In genomic region chr17:41781404-41782110, GRCh38 we compare ENCODE assay signal across 16 cellular contexts. TPM values are rescaled to one million over a fixed set of nuclear protein-coding genes. Genes with fewer than 3 reads are reported as not detected.
A peak's percentile ranks its signal among the peaks of the same experiment; 100 is the strongest.
DNase-seq lines count a peak whose midpoint lies in the region; ATAC-seq, FAIRE-seq and TF ChIP-seq lines count a peak whose summit lies in the region.
"Had no signal": no experiment of that assay in that cellular context is flagged by ENCODE, and none has a peak within 500 bp of the region (broad histone marks: within the 10 kb centered on the region; RNA-seq: fewer than 3 reads in every experiment).

No MANE protein-coding gene starts in this region.

- TF ChIP-seq CTCF in astrocyte (IDR thresholded peaks at IDR 0.05; ENCODE audit: insufficient read depth, low read depth, low read length) (no peak), progenitor cell of endocrine pancreas (IDR thresholded peaks at IDR 0.05; ENCODE audit: unreplicated experiment) (no peak)

- H3K27ac ChIP-seq in BLaER1 (peak overlapping the region; percentile 100), astrocyte (ENCODE audit: low read depth, low read length) (no peak overlapping the region)
- H3K27ac ChIP-seq: neutrophil had no signal

- H3K9me3 Mint-ChIP-seq in astrocyte (ENCODE audit: unreplicated experiment) (no peaks in the 10 kb centered on the region), progenitor cell of endocrine pancreas (ENCODE audit: low read depth) (no peaks in the 10 kb centered on the region)
- H3K9me3 Mint-ChIP-seq: effector memory CD8-positive, alpha-beta T cell; T-helper 1 cell treated with Interleukin-12 subunit alpha and Interleukin-12 subunit beta and Interleukin-4 antibody, amounts not matched to agents 30 μg/mL and 1 μg/mL, for 36 hours had no signal

- no peaks in the 10 kb centered on the region for H3K27me3 Mint-ChIP-seq in astrocyte (ENCODE audit: low read depth, unreplicated experiment)
- H3K27me3 Mint-ChIP-seq in progenitor cell of endocrine pancreas, result no peaks in the 10 kb centered on the region

- peaks cover 41% of the 10 kb centered on the region for H3K79me2 ChIP-seq in astrocyte (ENCODE audit: insufficient read depth, low read length)

- H3K4me3 ChIP-seq in BLaER1 (peak overlapping the region; percentile 54), astrocyte (ENCODE audit: insufficient read depth, low read depth, low read length) (no peak overlapping the region)

- ATAC-seq in left cardiac atrium (no peak), GM21447 (IDR thresholded peaks at IDR 0.05; ENCODE audit: unreplicated experiment) (no peak), sciatic nerve (no peak)
- ATAC-seq: effector memory CD8-positive, alpha-beta T cell had no signal

- H4K20me1 ChIP-seq in BLaER1 (peaks cover 84% of the 10 kb centered on the region), astrocyte (ENCODE audit: insufficient read depth, low read length) (peaks cover 52% of the 10 kb centered on the region)

- H3K4me2 ChIP-seq in BLaER1, result peak overlapping the region; percentile 99
- no peak overlapping the region for H3K4me2 ChIP-seq in astrocyte (ENCODE audit: low read length)

- H3K4me1 ChIP-seq in BLaER1 (peaks cover 81% of the 10 kb centered on the region), astrocyte (ENCODE audit: insufficient read depth, low read length) (peaks cover 39% of the 10 kb centered on the region)

- H3K27me3 ChIP-seq in BLaER1, result no peaks in the 10 kb centered on the region
- H3K27me3 ChIP-seq in astrocyte (ENCODE audit: insufficient read depth, low read length), result no peaks in the 10 kb centered on the region

- H2AFZ ChIP-seq in astrocyte (ENCODE audit: low read depth, low read length), result no peak overlapping the region

- no peak for FAIRE-seq in astrocyte (lab: Jason Lieb, UNC)

- H3K4me3 Mint-ChIP-seq in astrocyte (ENCODE audit: unreplicated experiment) (peak overlapping the region; percentile 68), progenitor cell of endocrine pancreas (ENCODE audit: low read depth) (no peak overlapping the region)
- H3K4me3 Mint-ChIP-seq: activated naive CD8-positive, alpha-beta T cell; effector memory CD8-positive, alpha-beta T cell; T-helper 1 cell treated with Interleukin-12 subunit alpha and Interleukin-12 subunit beta and Interleukin-4 antibody, amounts not matched to agents 30 μg/mL and 1 μg/mL, for 36 hours had no signal

- H3K27ac Mint-ChIP-seq in astrocyte (ENCODE audit: unreplicated experiment) (peak overlapping the region; percentile 89), progenitor cell of endocrine pancreas (peak overlapping the region; percentile 53)
- H3K27ac Mint-ChIP-seq: activated naive CD8-positive, alpha-beta T cell; effector memory CD8-positive, alpha-beta T cell; T-helper 1 cell treated with Interleukin-12 subunit alpha and Interleukin-12 subunit beta and Interleukin-4 antibody, amounts not matched to agents 30 μg/mL and 1 μg/mL, for 36 hours had no signal

- H3K4me1 Mint-ChIP-seq in astrocyte (ENCODE audit: low read depth, unreplicated experiment) (peaks cover 39% of the 10 kb centered on the region), progenitor cell of endocrine pancreas (ENCODE audit: low read depth) (peaks cover 29% of the 10 kb centered on the region)

- DNase-seq in astrocyte (ENCODE audit: low read depth), result no peak
- DNase-seq in left cardiac atrium, result peak; percentile 38
- no peak for DNase-seq in progenitor cell of endocrine pancreas (ENCODE audit: low spot score, unreplicated experiment)
- no peak for DNase-seq in activated CD4-positive, alpha-beta T cell treated with anti-CD3 and anti-CD28 coated beads for 1 hour
- no peak for DNase-seq in hippocampal formation (lab: John Stamatoyannopoulos, UW)
- no peak for DNase-seq in sciatic nerve (ENCODE audit: low spot score)
- DNase-seq: ACHN; effector memory CD8-positive, alpha-beta T cell; Karpas-422; NCI-H2171; stimulated activated CD4-positive, alpha-beta T cell treated with anti-CD3 and anti-CD28 coated beads, Interleukin-4, amount 100 ng/mL, for 1 hour had no signal

- intact Hi-C loops in left cardiac atrium (cut with DNase I), result no loop called here
- intact Hi-C loops in sciatic nerve (cut with DNase I), result no loop called here

- peaks cover 12% of the 10 kb centered on the region for H3K36me3 Mint-ChIP-seq in astrocyte (ENCODE audit: low read depth, unreplicated experiment)
- peaks cover 4% of the 10 kb centered on the region for H3K36me3 Mint-ChIP-seq in progenitor cell of endocrine pancreas (ENCODE audit: insufficient read depth)
- H3K36me3 Mint-ChIP-seq: activated naive CD8-positive, alpha-beta T cell had no signal

- H3K9ac ChIP-seq in BLaER1 (peak overlapping the region; percentile 69), astrocyte (ENCODE audit: low read length) (no peak overlapping the region)

- H3K36me3 ChIP-seq in BLaER1 (peaks cover 17% of the 10 kb centered on the region), astrocyte (ENCODE audit: insufficient read depth, low read length) (no peaks in the 10 kb centered on the region)
- H3K36me3 ChIP-seq: neutrophil had no signal

- no peaks in the 10 kb centered on the region for H3K9me3 ChIP-seq in BLaER1
- no peaks in the 10 kb centered on the region for H3K9me3 ChIP-seq in astrocyte (ENCODE audit: insufficient read depth, low read depth, low read length)
- H3K9me3 ChIP-seq: neutrophil had no signal

RNA-seq across cellular contexts. Expression of gene JUP, which starts 5.0 kb away (rescaled TPM):
- total RNA-seq in astrocyte (236 TPM in 2 replicates), left cardiac atrium (100 to 1,000 TPM; 117 to 139 TPM), progenitor cell of endocrine pancreas (195 and 199 TPM in 2 replicates), sciatic nerve (78.2 TPM)

RNA-seq across cellular contexts. Expression of gene P3H4, which starts 30.2 kb away (rescaled TPM):
- total RNA-seq in astrocyte (81.5 and 110 TPM in 2 replicates), left cardiac atrium (10 to 100 TPM; 12.0 to 13.8 TPM), progenitor cell of endocrine pancreas (30.4 and 31.7 TPM in 2 replicates), sciatic nerve (12.8 TPM)

RNA-seq across cellular contexts. Expression of gene FKBP10, which starts 31.2 kb away (rescaled TPM):
- 446 and 584 TPM in 2 replicates for total RNA-seq in astrocyte
- total RNA-seq in left cardiac atrium, result 10 to 100 TPM; 33.0 to 47.3 TPM
- total RNA-seq in progenitor cell of endocrine pancreas, result 154 and 155 TPM in 2 replicates
- total RNA-seq in sciatic nerve, result 73.3 TPM

RNA-seq across cellular contexts. Expression of gene HAP1, which starts 47.1 kb away (rescaled TPM):
- total RNA-seq in astrocyte (0.46 and 0.52 TPM in 2 replicates), left cardiac atrium (not detected), progenitor cell of endocrine pancreas (13.7 and 14.9 TPM in 2 replicates), sciatic nerve (0.09 TPM)

RNA-seq across cellular contexts. Expression of gene NT5C3B, which starts 54.5 kb away (rescaled TPM):
- total RNA-seq in astrocyte, result 47.4 and 56.1 TPM in 2 replicates
- 10 to 100 TPM; 27.8 to 42.1 TPM for total RNA-seq in left cardiac atrium
- total RNA-seq in progenitor cell of endocrine pancreas, result 105 and 115 TPM in 2 replicates
- total RNA-seq in sciatic nerve, result 34.6 TPM
